17 cellular contexts compared by ENCODE assay signal in genomic region chr22:33851985-33852384, GRCh38.
DNase-seq lines count a peak whose midpoint lies in the region; ATAC-seq, FAIRE-seq and TF ChIP-seq lines count a peak whose summit lies in the region.
"Had no signal": no experiment of that assay in that cellular context is flagged by ENCODE, and none has a peak within 500 bp of the region (broad histone marks: within the 10 kb centered on the region; RNA-seq: fewer than 3 reads in every experiment).

No MANE protein-coding gene starts in this region.

- H3K9me3 ChIP-seq in OCI-LY7 (ENCODE audit: low read length) (peaks cover 10% of the 10 kb centered on the region), osteoblast (ENCODE audit: low read depth, low read length) (no peaks in the 10 kb centered on the region)

- no peaks in the 10 kb centered on the region for H3K9me2 ChIP-seq in OCI-LY7 (ENCODE audit: insufficient read depth, low read length)

- H4K20me1 ChIP-seq in OCI-LY7 (ENCODE audit: insufficient read depth, low read length), result no peaks in the 10 kb centered on the region
- H4K20me1 ChIP-seq in osteoblast (ENCODE audit: insufficient read depth, low read length), result no peaks in the 10 kb centered on the region

- DNase-seq in GM12892 (ENCODE audit: insufficient read length) (no peak), OCI-LY7 (ENCODE audit: low spot score) (no peak), epithelial cell of prostate (ENCODE audit: low read depth, low spot score) (peak; percentile 6), osteoblast (ENCODE audit: insufficient read length, low spot score, missing footprints) (no peak), sciatic nerve (ENCODE audit: low spot score) (no peak), SW480 (ENCODE audit: low spot score) (no peak)
- DNase-seq: activated CD4-positive, CD25-positive, alpha-beta regulatory T cell treated with anti-CD3 and anti-CD28 coated beads, Interleukin-2, amount 50 U/mL, for 72 hours; head of caudate nucleus; Kasumi-1; nephron progenitor cell; trophoblast cell had no signal

- intact Hi-C loops in OCI-LY7 (cut with micrococcal nuclease; ENCODE audit: unreplicated experiment), result no loop called here
- intact Hi-C loops in sciatic nerve (cut with DNase I), result no loop called here

- ATAC-seq in sciatic nerve, result no peak
- no peak for ATAC-seq in HG03469 (IDR thresholded peaks at IDR 0.05; ENCODE audit: unreplicated experiment)
- no peak for ATAC-seq in GM19395 (IDR thresholded peaks at IDR 0.05; ENCODE audit: unreplicated experiment)
- ATAC-seq: activated T-helper 17 cell treated with anti-CD3 and anti-CD28 coated beads, Interleukin-2, amount 50 U/mL, for 72 hours; stimulated activated effector memory CD8-positive, alpha-beta T cell treated with anti-CD3 and anti-CD28 coated beads, Interleukin-12 subunit alpha, Interleukin-12 subunit beta, amount 100 ng/mL, for 72 hours had no signal

- no peak for TF ChIP-seq CTCF in OCI-LY7 (conservative IDR thresholded peaks at IDR 0.05; ENCODE audit: low read length)
- no peak for TF ChIP-seq CTCF in osteoblast (IDR thresholded peaks at IDR 0.05; ENCODE audit: extremely low read depth, low read depth, low read length)

- H3K27ac ChIP-seq in OCI-LY7 (ENCODE audit: low read depth, low read length, poor library complexity, severe bottlenecking) (peak overlapping the region; percentile 80), epithelial cell of prostate (no peak overlapping the region), osteoblast (ENCODE audit: low read depth, low read length) (no peak overlapping the region)
- H3K27ac ChIP-seq: cardiac muscle cell had no signal

- H3K4me3 ChIP-seq in OCI-LY7 (ENCODE audit: low read depth, low read length, poor library complexity, severe bottlenecking) (no peak overlapping the region), osteoblast (ENCODE audit: insufficient read depth, low read length) (no peak overlapping the region)
- H3K4me3 ChIP-seq: cardiac muscle cell had no signal

- H3K36me3 ChIP-seq in OCI-LY7 (ENCODE audit: insufficient read depth, low read length), result no peaks in the 10 kb centered on the region; the same call in 1 of the 2 replicates
- no peaks in the 10 kb centered on the region for H3K36me3 ChIP-seq in osteoblast (ENCODE audit: insufficient read depth, low read length)
- H3K36me3 ChIP-seq: cardiac muscle cell had no signal

- peak overlapping the region; percentile 80 for H3K4me2 ChIP-seq in OCI-LY7 (ENCODE audit: low read length)
- no peak overlapping the region for H3K4me2 ChIP-seq in osteoblast (ENCODE audit: insufficient read depth, low read length)

- H2AFZ ChIP-seq in OCI-LY7 (ENCODE audit: low read length), result no peak overlapping the region
- peak overlapping the region; percentile 39 for H2AFZ ChIP-seq in osteoblast (ENCODE audit: low read length)

- H3K79me2 ChIP-seq in OCI-LY7 (ENCODE audit: insufficient read depth, low read depth, low read length) (peaks cover 6% of the 10 kb centered on the region; the same call in 1 of the 2 replicates), osteoblast (ENCODE audit: insufficient read depth, low read length) (no peaks in the 10 kb centered on the region)

- TF ChIP-seq POLR2A in GM12892 (IDR thresholded peaks at IDR 0.05; ENCODE audit: low read depth, low read length), result no peak

- H3K27me3 ChIP-seq in osteoblast (ENCODE audit: insufficient read depth, low read length), result no peaks in the 10 kb centered on the region
- H3K27me3 ChIP-seq: cardiac muscle cell had no signal

- H3K4me1 ChIP-seq in OCI-LY7 (ENCODE audit: insufficient read depth, low read length, poor library complexity, severe bottlenecking) (peaks cover 46% of the 10 kb centered on the region), osteoblast (ENCODE audit: insufficient read depth, low read length) (peaks cover 21% of the 10 kb centered on the region)

- CTCF ChIA-PET in OCI-LY7 (lab: Charles Lee; ENCODE audit: unreplicated experiment), result no interaction called here

- BruUV-seq in OCI-LY7 (replicated peaks; lab: Mats Ljungman, UMichigan), result no TSS peak

- FAIRE-seq in GM12892 (lab: Jason Lieb, UNC), result peak; percentile 58
- FAIRE-seq: islet of Langerhans had no signal

- POLR2A ChIA-PET in OCI-LY7 (lab: Charles Lee), result interaction anchor here (0.6 to 2.1 kb wide), 4 partner anchors 10 to 166 kb away, joined by 3 to 5 read pairs (median 4); no protein-coding TSS in a partner anchor
